ENCODE assay signal across 20 cellular contexts in genomic region chr2:197270601-197271000, GRCh38. TPM values are rescaled to one million over a fixed set of nuclear protein-coding genes. Genes with fewer than 3 reads are reported as not detected.
DNase-seq lines count a peak whose midpoint lies in the region; ATAC-seq and TF ChIP-seq lines count a peak whose summit lies in the region.
"Had no signal": no experiment of that assay in that cellular context is flagged by ENCODE, and none has a peak within 500 bp of the region (broad histone marks: within the 10 kb centered on the region; RNA-seq: fewer than 3 reads in every experiment).

No MANE protein-coding gene starts in this region.

- H3K9me3 ChIP-seq in esophagus muscularis mucosa, result no peaks in the 10 kb centered on the region
- no peaks in the 10 kb centered on the region for H3K9me3 ChIP-seq in vagina
- no peaks in the 10 kb centered on the region for H3K9me3 ChIP-seq in trophoblast cell (ENCODE audit: insufficient read depth, low read depth, low read length)
- H3K9me3 ChIP-seq in suprapubic skin, result no peaks in the 10 kb centered on the region
- H3K9me3 ChIP-seq: mucosa of descending colon had no signal

- H2AK5ac ChIP-seq in trophoblast cell (ENCODE audit: low read length), result no peak overlapping the region

- peaks cover 11% of the 10 kb centered on the region for H3K36me3 Mint-ChIP-seq in activated naive CD4-positive, alpha-beta T cell treated with anti-CD3 and anti-CD28 coated beads for 36 hours (ENCODE audit: low read depth)
- peaks cover 39% of the 10 kb centered on the region for H3K36me3 Mint-ChIP-seq in activated CD8-positive, alpha-beta T cell treated with anti-CD3 and anti-CD28 coated beads for 36 hours (ENCODE audit: low read depth)

- TF ChIP-seq EP300 in esophagus muscularis mucosa (IDR thresholded peaks at IDR 0.05) (no peak), suprapubic skin (IDR thresholded peaks at IDR 0.05) (no peak)

- intact Hi-C loops in activated naive CD4-positive, alpha-beta T cell treated with anti-CD3 and anti-CD28 coated beads for 36 hours (cut with micrococcal nuclease), result no loop called here
- intact Hi-C loops in activated CD8-positive, alpha-beta T cell treated with anti-CD3 and anti-CD28 coated beads for 36 hours (cut with micrococcal nuclease), result no loop called here
- intact Hi-C loops in esophagus muscularis mucosa (cut with DNase I), result no loop called here
- intact Hi-C loops in vagina (cut with DNase I), result no loop called here

- 83% methylated on average over 3 of the region's 3 CpGs for WGBS in esophagus muscularis mucosa
- WGBS in trophoblast cell (ENCODE audit: extremely low coverage, insufficient coverage, insufficient read length), result no CpG with 5 or more reads among the region's 3 CpGs
- 96% methylated on average over 3 of the region's 3 CpGs for WGBS in suprapubic skin

- no peak overlapping the region for H3K4ac ChIP-seq in trophoblast cell (ENCODE audit: low read depth, low read length)

- no peak for DNase-seq in activated naive CD4-positive, alpha-beta T cell treated with anti-CD3 and anti-CD28 coated beads for 36 hours
- DNase-seq in activated naive CD4-positive, alpha-beta T cell (lab: John Stamatoyannopoulos, UW), result no peak
- no peak for DNase-seq in activated CD8-positive, alpha-beta T cell treated with anti-CD3 and anti-CD28 coated beads for 36 hours
- peak; percentile 89 for DNase-seq in esophagus muscularis mucosa (ENCODE audit: extremely low spot score)
- DNase-seq in vagina (ENCODE audit: extremely low spot score in 2 of 2), result no peak
- no peak for DNase-seq in trophoblast cell
- no peak for DNase-seq in suprapubic skin (ENCODE audit: low spot score in 2 of 2)
- DNase-seq: activated CD4-positive, alpha-beta T cell treated with anti-CD3 and anti-CD28 coated beads, Interleukin-2, amount 50 U/mL, for 1 hour; activated T-cell treated with anti-CD3 and anti-CD28 coated beads, Interleukin-2, amount 50 U/mL, for 4 hours; amniotic stem cell; foreskin keratinocyte; left ventricle myocardium superior; mucosa of descending colon; NCI-H146; NCI-H82; PC-3; SHP77 had no signal

- TF ChIP-seq CTCF in activated CD8-positive, alpha-beta T cell treated with anti-CD3 and anti-CD28 coated beads for 36 hours (IDR thresholded peaks at IDR 0.05), result no peak
- no peak for TF ChIP-seq CTCF in esophagus muscularis mucosa (IDR thresholded peaks at IDR 0.05)
- no peak for TF ChIP-seq CTCF in vagina (IDR thresholded peaks at IDR 0.05)
- TF ChIP-seq CTCF in suprapubic skin (IDR thresholded peaks at IDR 0.05), result no peak

- no peaks in the 10 kb centered on the region for H3K79me1 ChIP-seq in trophoblast cell (ENCODE audit: low read length)

- H3K36me3 ChIP-seq in esophagus muscularis mucosa (no peaks in the 10 kb centered on the region), vagina (no peaks in the 10 kb centered on the region), trophoblast cell (ENCODE audit: control insufficient read depth in 1 of 2, insufficient read depth in 2 of 2, low read length in 2 of 2) (no peaks in the 10 kb centered on the region), suprapubic skin (no peaks in the 10 kb centered on the region)

- no peak for TF ChIP-seq POLR2A in esophagus muscularis mucosa (IDR thresholded peaks at IDR 0.05; ENCODE audit: low read depth)
- no peak for TF ChIP-seq POLR2A in vagina (IDR thresholded peaks at IDR 0.05)
- no peak for TF ChIP-seq POLR2A in suprapubic skin (IDR thresholded peaks at IDR 0.05)

- H2BK12ac ChIP-seq in trophoblast cell (ENCODE audit: low read length), result no peak overlapping the region

- H3K4me3 Mint-ChIP-seq in activated naive CD4-positive, alpha-beta T cell treated with anti-CD3 and anti-CD28 coated beads for 36 hours, result no peak overlapping the region
- no peak overlapping the region for H3K4me3 Mint-ChIP-seq in activated CD8-positive, alpha-beta T cell treated with anti-CD3 and anti-CD28 coated beads for 36 hours
- H3K4me3 Mint-ChIP-seq: activated T-cell treated with anti-CD3 and anti-CD28 coated beads, Interleukin-2, amount 50 U/mL, for 4 hours had no signal

- no peak overlapping the region for H4K8ac ChIP-seq in trophoblast cell (ENCODE audit: low read depth, low read length)

- no peak overlapping the region for H3K4me3 ChIP-seq in esophagus muscularis mucosa
- H3K4me3 ChIP-seq in vagina, result no peak overlapping the region
- no peak overlapping the region for H3K4me3 ChIP-seq in trophoblast cell (ENCODE audit: low read depth, low read length)
- no peak overlapping the region for H3K4me3 ChIP-seq in suprapubic skin
- H3K4me3 ChIP-seq: hepatocyte, K562, mucosa of descending colon had no signal

- H2BK120ac ChIP-seq in trophoblast cell (ENCODE audit: insufficient read depth, low read length, poor library complexity), result no peak overlapping the region

- no peaks in the 10 kb centered on the region for H3K9me3 Mint-ChIP-seq in activated naive CD4-positive, alpha-beta T cell treated with anti-CD3 and anti-CD28 coated beads for 36 hours
- peaks cover 3% of the 10 kb centered on the region for H3K9me3 Mint-ChIP-seq in activated CD8-positive, alpha-beta T cell treated with anti-CD3 and anti-CD28 coated beads for 36 hours
- H3K9me3 Mint-ChIP-seq: activated T-cell treated with anti-CD3 and anti-CD28 coated beads, Interleukin-2, amount 50 U/mL, for 4 hours had no signal

- peaks cover 88% of the 10 kb centered on the region for H3K4me1 Mint-ChIP-seq in activated naive CD4-positive, alpha-beta T cell treated with anti-CD3 and anti-CD28 coated beads for 36 hours (ENCODE audit: low read depth)
- H3K4me1 Mint-ChIP-seq in activated CD8-positive, alpha-beta T cell treated with anti-CD3 and anti-CD28 coated beads for 36 hours (ENCODE audit: low read depth), result peaks cover 87% of the 10 kb centered on the region

- no peaks in the 10 kb centered on the region for H3K79me2 ChIP-seq in trophoblast cell (ENCODE audit: control insufficient read depth, insufficient read depth, low read length, poor library complexity)
- H3K79me2 ChIP-seq: hepatocyte had no signal

- H3K4me2 ChIP-seq in trophoblast cell (ENCODE audit: low read length), result no peak overlapping the region
- H3K4me2 ChIP-seq: hepatocyte had no signal

- H2AFZ ChIP-seq in trophoblast cell (ENCODE audit: insufficient read depth, low read length, poor library complexity), result no peak overlapping the region
- H2AFZ ChIP-seq: hepatocyte had no signal

- H3K23ac ChIP-seq in trophoblast cell (ENCODE audit: low read length), result no peak overlapping the region

- H3K9ac ChIP-seq in trophoblast cell (ENCODE audit: low read length), result no peak overlapping the region

- peak overlapping the region; percentile 73 for H3K27ac Mint-ChIP-seq in activated naive CD4-positive, alpha-beta T cell treated with anti-CD3 and anti-CD28 coated beads for 36 hours
- H3K27ac Mint-ChIP-seq in activated CD8-positive, alpha-beta T cell treated with anti-CD3 and anti-CD28 coated beads for 36 hours, result peak overlapping the region; percentile 90

- ATAC-seq in activated CD8-positive, alpha-beta T cell treated with anti-CD3 and anti-CD28 coated beads for 36 hours, result no peak
- ATAC-seq: activated T-cell treated with anti-CD3 and anti-CD28 coated beads, Interleukin-2, amount 50 U/mL, for 4 hours; foreskin keratinocyte; K562; PC-3 had no signal

- H3K27me3 ChIP-seq in esophagus muscularis mucosa (no peaks in the 10 kb centered on the region), vagina (no peaks in the 10 kb centered on the region), trophoblast cell (ENCODE audit: insufficient read depth, low read length) (no peaks in the 10 kb centered on the region), suprapubic skin (no peaks in the 10 kb centered on the region)
- H3K27me3 ChIP-seq: foreskin keratinocyte, hepatocyte had no signal

- CTCF ChIA-PET in activated naive CD4-positive, alpha-beta T cell treated with anti-CD3 and anti-CD28 coated beads for 36 hours (lab: Charles Lee), result interaction anchor here (1.2 to 1.8 kb wide), 4 partner anchors 9 to 79 kb away, joined by 3 to 5 read pairs (median 3); no protein-coding TSS in a partner anchor
- CTCF ChIA-PET in activated CD8-positive, alpha-beta T cell treated with anti-CD3 and anti-CD28 coated beads for 36 hours (lab: Charles Lee), result interaction anchor here (0.7 to 2.0 kb wide), 5 partner anchors 10 to 107 kb away, joined by 3 to 7 read pairs (median 3); no protein-coding TSS in a partner anchor

- no peak overlapping the region for H4K12ac ChIP-seq in trophoblast cell (ENCODE audit: low read depth, low read length)

- POLR2A ChIA-PET in activated CD8-positive, alpha-beta T cell treated with anti-CD3 and anti-CD28 coated beads for 36 hours (lab: Charles Lee), result interaction anchor here (0.6 to 2.6 kb wide), 7 partner anchors 9 to 158 kb away, joined by 3 to 10 read pairs (median 3); no protein-coding TSS in a partner anchor

- no peak overlapping the region for H2BK5ac ChIP-seq in trophoblast cell (ENCODE audit: low read depth, low read length, poor library complexity)

- H4K91ac ChIP-seq in trophoblast cell (ENCODE audit: low read depth, low read length), result no peak overlapping the region

- H3K27ac ChIP-seq in esophagus muscularis mucosa (replicated peaks in 1 of 4) (no peak overlapping the region), vagina (peak overlapping the region; percentile 24), trophoblast cell (ENCODE audit: low read depth, low read length) (no peak overlapping the region), suprapubic skin (no peak overlapping the region)
- H3K27ac ChIP-seq: epithelial cell of prostate, foreskin keratinocyte, hepatocyte had no signal

- no peak overlapping the region for H3K18ac ChIP-seq in trophoblast cell (ENCODE audit: low read length)

- no peaks in the 10 kb centered on the region for H3K27me3 Mint-ChIP-seq in activated naive CD4-positive, alpha-beta T cell treated with anti-CD3 and anti-CD28 coated beads for 36 hours (ENCODE audit: low read depth)
- no peaks in the 10 kb centered on the region for H3K27me3 Mint-ChIP-seq in activated CD8-positive, alpha-beta T cell treated with anti-CD3 and anti-CD28 coated beads for 36 hours

- H3K4me1 ChIP-seq in esophagus muscularis mucosa, result peaks cover 4 to 53% (median 45%) of the 10 kb centered on the region in 4 donors
- H3K4me1 ChIP-seq in vagina, result peaks cover 68% of the 10 kb centered on the region
- H3K4me1 ChIP-seq in trophoblast cell (ENCODE audit: control insufficient read depth in 1 of 2, insufficient read depth in 2 of 2, low read length in 2 of 2), result peaks cover 0 to 2% of the 10 kb centered on the region in 2 experiments
- H3K4me1 ChIP-seq in suprapubic skin, result peaks cover 11% of the 10 kb centered on the region
- H3K4me1 ChIP-seq: foreskin keratinocyte had no signal

- H3K14ac ChIP-seq in trophoblast cell (ENCODE audit: low read length), result no peak overlapping the region

RNA-seq across cellular contexts. Expression of gene ANKRD44, which starts 40.0 kb away (rescaled TPM):
- 100 to 1,000 TPM in 1 of 2 experiments, 10 to 100 TPM in 1; 87.8 to 101 TPM for total RNA-seq in activated naive CD4-positive, alpha-beta T cell treated with anti-CD3 and anti-CD28 coated beads for 36 hours
- total RNA-seq in activated CD8-positive, alpha-beta T cell treated with anti-CD3 and anti-CD28 coated beads for 36 hours, result 100 to 1,000 TPM; 131 to 132 TPM
- total RNA-seq in esophagus muscularis mucosa, result 10 to 100 TPM; 41.4 to 76.6 (median 48.1) TPM
- 46.4 TPM for total RNA-seq in vagina
- 2.9 and 4.0 TPM in 2 replicates for polyA plus RNA-seq in trophoblast cell (2013)
- total RNA-seq in suprapubic skin, result 10 to 100 TPM in 3 of 4 donors, 1 to 10 TPM in 1; 6.3 to 34.4 (median 17.8) TPM
